ENCODE assay signal across 8 cellular contexts in the genomic region with DNA sequence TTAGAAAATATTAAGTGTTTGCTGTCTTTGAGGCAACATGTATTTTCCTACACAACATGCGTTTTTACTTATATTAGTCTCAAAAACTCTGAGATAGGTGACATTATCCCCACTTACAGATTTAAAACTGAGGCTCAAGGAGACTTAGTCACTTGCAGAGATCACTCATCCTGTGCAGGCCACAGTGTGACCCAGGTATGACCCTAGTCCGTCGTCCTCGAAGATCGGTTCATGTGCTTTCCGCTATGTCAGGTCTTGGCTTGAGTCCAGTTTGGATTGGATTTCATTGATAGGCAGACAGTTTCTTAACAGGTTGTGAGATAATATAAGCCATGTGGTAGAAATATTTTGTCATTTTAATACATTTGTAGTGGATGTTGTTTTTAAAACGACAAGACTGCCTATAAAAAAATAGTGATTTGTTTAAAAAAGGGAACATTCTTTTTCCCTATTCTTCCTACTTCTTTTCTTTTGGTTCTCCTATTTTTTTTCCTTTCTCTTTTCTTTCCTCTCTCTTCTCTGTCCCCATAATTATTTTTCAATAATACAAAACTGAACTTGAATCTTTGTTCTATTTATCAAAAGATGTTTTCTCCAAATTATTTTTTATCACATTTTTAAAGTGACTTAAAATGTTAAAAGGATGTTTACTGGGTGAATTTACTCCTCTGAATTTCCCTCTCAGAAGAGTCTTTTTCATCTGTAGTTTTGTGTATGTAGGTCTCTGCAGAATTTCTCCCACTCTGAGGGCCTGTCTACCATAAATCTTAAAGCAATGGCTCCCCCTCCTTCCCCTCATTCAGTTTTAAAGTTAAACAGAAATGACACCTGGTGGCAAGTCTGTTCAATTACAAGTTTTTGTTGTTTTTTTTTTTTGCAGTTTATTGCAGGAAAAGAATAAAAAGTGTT.
DNase-seq lines count a peak whose midpoint lies in the region; ATAC-seq and TF ChIP-seq lines count a peak whose summit lies in the region.

No MANE protein-coding gene starts in this region.

- no peaks in the 10 kb centered on the region for H3K4me1 ChIP-seq in testis

- no peak for TF ChIP-seq POLR2A in testis (IDR thresholded peaks at IDR 0.05)

- H3K36me3 ChIP-seq in BJ (ENCODE audit: control insufficient read depth, insufficient read depth, low read length) = no peaks in the 10 kb centered on the region
- no peaks in the 10 kb centered on the region for H3K36me3 ChIP-seq in testis (ENCODE audit: low read depth, missing control alignments)

- POLR2A ChIA-PET in BJ (lab: Charles Lee) = interaction anchor here (0.6 kb wide), 2 partner anchors 334 to 796 kb away, joined by 5 to 9 read pairs; no protein-coding TSS in a partner anchor

- no peaks in the 10 kb centered on the region for H3K27me3 ChIP-seq in BJ (ENCODE audit: control insufficient read depth, insufficient read depth, low read length)
- no peaks in the 10 kb centered on the region for H3K27me3 ChIP-seq in testis

- ATAC-seq in HG02759 (IDR thresholded peaks at IDR 0.05; ENCODE audit: unreplicated experiment) (no peak), HG03135 (IDR thresholded peaks at IDR 0.05; ENCODE audit: unreplicated experiment) (no peak)

- H3K9me3 ChIP-seq in testis = no peaks in the 10 kb centered on the region

- 45 to 47% methylated on average over 7 of the region's 7 CpGs for WGBS in testis, 2 donors

- DNase-seq in BJ (ENCODE audit: low read depth) (peak; percentile 1), GM19240 (ENCODE audit: insufficient read length, low spot score) (peak; percentile 10), NCI-H345 treated with DMSO at 0.1 percent for 48 hours (lab: John Stamatoyannopoulos, UW; ENCODE audit: unreplicated experiment) (peak; percentile 52), astrocyte of the hippocampus (ENCODE audit: low read depth, low spot score) (peak; percentile 71), iPS-NIHi7 (ENCODE audit: extremely low spot score) (peak; percentile 52), testis (no peak)

- H3K4me3 ChIP-seq in BJ (ENCODE audit: low read depth, low read length) = no peak overlapping the region
- no peak overlapping the region for H3K4me3 ChIP-seq in testis

- peak; percentile 51 for TF ChIP-seq CTCF in BJ (IDR thresholded peaks at IDR 0.05; ENCODE audit: insufficient read depth, low read depth, low read length)
- peak; percentile 51 to 62 (median 55) for TF ChIP-seq CTCF in testis (IDR thresholded peaks at IDR 0.05)

- CTCF ChIA-PET in BJ (lab: Yijun Ruan, JAX) = interaction anchor here (0.6 to 3.7 kb wide), 7 partner anchors 10 to 605 kb away, joined by 3 to 24 read pairs (median 5); a partner anchor contains a TSS

- intact Hi-C loops in testis (cut with DNase I; ENCODE audit: low total_unique reads) = loop anchor here (5.0 kb wide), 1 partner anchor 540 kb away; no protein-coding TSS in a partner anchor

- H3K27ac ChIP-seq in testis = no peak overlapping the region
